Comparison of ENCODE assay signal across 26 cellular contexts in the genomic region with DNA sequence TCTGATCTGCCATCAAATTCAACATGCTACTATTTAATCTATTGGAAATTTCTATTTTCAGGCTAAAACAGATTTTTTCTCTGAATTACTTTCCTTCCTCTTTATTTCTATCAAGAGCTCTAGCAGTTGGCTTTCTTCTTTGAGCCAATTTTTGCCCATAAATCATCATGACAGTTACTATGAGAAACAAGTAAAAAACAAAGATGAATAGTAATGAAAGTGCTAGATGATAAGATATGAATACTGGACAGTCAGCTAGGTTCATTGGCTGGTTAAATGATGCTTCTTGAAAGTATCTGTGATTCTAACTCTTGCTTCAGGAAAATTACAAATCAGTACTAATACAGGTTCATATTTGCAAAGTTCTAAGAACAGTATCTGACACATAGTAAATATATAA. TPM values are rescaled to one million over a fixed set of nuclear protein-coding genes. Genes with fewer than 3 reads are reported as not detected.
"Had no signal": no experiment of that assay in that cellular context is flagged by ENCODE, and none has a peak within 500 bp of the region (broad histone marks: within the 10 kb centered on the region; RNA-seq: fewer than 3 reads in every experiment).

No MANE protein-coding gene starts in this region.

- H3K9me3 ChIP-seq: body of pancreas, uterus had no signal

- H3K9ac ChIP-seq: neural progenitor cell had no signal

- H3K4me3 ChIP-seq: body of pancreas, cardiac muscle cell, neural progenitor cell, uterus had no signal

- H3K27ac ChIP-seq: body of pancreas, cardiac muscle cell, neural progenitor cell, uterus had no signal

- DNase-seq: activated B cell treated with CpG ODN at 0.5 μM for 24 hours; activated CD4-positive, alpha-beta T cell treated with anti-CD3 and anti-CD28 coated beads for 36 hours; activated CD4-positive, alpha-beta T cell treated with anti-CD3 and anti-CD28 coated beads, Interleukin-2, amount 50 U/mL, for 48 hours; activated effector memory CD4-positive, alpha-beta T cell treated with anti-CD3 and anti-CD28 coated beads, Interleukin-2, amount 50 U/mL, for 16 hours; activated naive CD4-positive, alpha-beta T cell treated with anti-CD3 and anti-CD28 coated beads, Interleukin-2, amount 10 ng/mL, durations not matched to agents 7 days and 5 days; activated T-cell treated with anti-CD3 and anti-CD28 coated beads, Interleukin-2, amount 50 U/mL, for 72 hours; body of pancreas; effector CD4-positive, alpha-beta T cell; glutamatergic neuron; hippocampal formation; posterior cingulate gyrus; stimulated activated CD4-positive, alpha-beta T cell treated with anti-CD3 and anti-CD28 coated beads, Interleukin-2, amount 100 ng/mL, for 48 hours; stimulated activated CD8-positive, alpha-beta memory T cell treated with anti-CD3 and anti-CD28 coated beads, Interleukin-4, amount 100 ng/mL, for 48 hours; stimulated activated naive B cell treated with anti-CD40 and anti-IgM and Interleukin-4, amounts not matched to agents 10 μg/mL and 1 μg/mL and 100 μg/mL, for 72 hours; T1000; trophoblast cell; uterus had no signal

- H3K4me1 Mint-ChIP-seq: activated B cell treated with CpG ODN at 0.5 μM for 24 hours; activated CD4-positive, alpha-beta T cell treated with anti-CD3 and anti-CD28 coated beads for 36 hours; activated naive CD4-positive, alpha-beta T cell treated with anti-CD3 and anti-CD28 coated beads, Interleukin-2, amount 10 ng/mL, durations not matched to agents 7 days and 5 days; neural progenitor cell; stimulated activated naive B cell treated with anti-CD40 and anti-IgM and Interleukin-4, amounts not matched to agents 10 μg/mL and 1 μg/mL and 100 μg/mL, for 72 hours had no signal

- H3K4me2 ChIP-seq: neural progenitor cell had no signal

- H3K9me3 Mint-ChIP-seq: activated B cell treated with CpG ODN at 0.5 μM for 24 hours; activated naive CD4-positive, alpha-beta T cell treated with anti-CD3 and anti-CD28 coated beads, Interleukin-2, amount 10 ng/mL, durations not matched to agents 7 days and 5 days; activated T-cell treated with anti-CD3 and anti-CD28 coated beads, Interleukin-2, amount 50 U/mL, for 72 hours; neural progenitor cell; T-helper 1 cell treated with Interleukin-12 subunit alpha and Interleukin-12 subunit beta and Interleukin-4 antibody, amounts not matched to agents 30 μg/mL and 1 μg/mL, for 36 hours had no signal

- H3K4me1 ChIP-seq: neural progenitor cell had no signal

- H3K27ac Mint-ChIP-seq: activated B cell treated with CpG ODN at 0.5 μM for 24 hours; activated CD4-positive, alpha-beta T cell treated with anti-CD3 and anti-CD28 coated beads for 36 hours; activated naive CD4-positive, alpha-beta T cell treated with anti-CD3 and anti-CD28 coated beads, Interleukin-2, amount 10 ng/mL, durations not matched to agents 7 days and 5 days; activated T-cell treated with anti-CD3 and anti-CD28 coated beads, Interleukin-2, amount 50 U/mL, for 72 hours; dendritic cell treated with granulocyte-macrophage colony-stimulating factor and Interleukin-4, amounts not matched to agents 40 ng/mL and 50 ng/mL, for 4 days; neural progenitor cell; stimulated activated naive B cell treated with anti-CD40 and anti-IgM and Interleukin-4, amounts not matched to agents 10 μg/mL and 1 μg/mL and 100 μg/mL, for 72 hours; T-helper 1 cell treated with Interleukin-12 subunit alpha and Interleukin-12 subunit beta and Interleukin-4 antibody, amounts not matched to agents 30 μg/mL and 1 μg/mL, for 36 hours had no signal

- H2AFZ ChIP-seq: neural progenitor cell had no signal

- H3K27me3 ChIP-seq: body of pancreas, cardiac muscle cell, neural progenitor cell, uterus had no signal

- H3K4me3 Mint-ChIP-seq: activated B cell treated with CpG ODN at 0.5 μM for 24 hours; activated CD4-positive, alpha-beta T cell treated with anti-CD3 and anti-CD28 coated beads for 36 hours; activated naive CD4-positive, alpha-beta T cell treated with anti-CD3 and anti-CD28 coated beads, Interleukin-2, amount 10 ng/mL, durations not matched to agents 7 days and 5 days; activated T-cell treated with anti-CD3 and anti-CD28 coated beads, Interleukin-2, amount 50 U/mL, for 72 hours; dendritic cell treated with granulocyte-macrophage colony-stimulating factor and Interleukin-4, amounts not matched to agents 40 ng/mL and 50 ng/mL, for 4 days; neural progenitor cell; stimulated activated naive B cell treated with anti-CD40 and anti-IgM and Interleukin-4, amounts not matched to agents 10 μg/mL and 1 μg/mL and 100 μg/mL, for 72 hours; T-helper 1 cell treated with Interleukin-12 subunit alpha and Interleukin-12 subunit beta and Interleukin-4 antibody, amounts not matched to agents 30 μg/mL and 1 μg/mL, for 36 hours had no signal

- ATAC-seq: activated CD4-positive, alpha-beta T cell treated with anti-CD3 and anti-CD28 coated beads for 36 hours; activated T-cell treated with anti-CD3 and anti-CD28 coated beads, Interleukin-2, amount 50 U/mL, for 72 hours; body of pancreas; stimulated activated naive B cell treated with anti-CD40 and anti-IgM and Interleukin-4, amounts not matched to agents 10 μg/mL and 1 μg/mL and 100 μg/mL, for 72 hours had no signal

- H3K27me3 Mint-ChIP-seq: dendritic cell treated with granulocyte-macrophage colony-stimulating factor and Interleukin-4, amounts not matched to agents 40 ng/mL and 50 ng/mL, for 4 days had no signal

- H3K36me3 Mint-ChIP-seq: activated naive CD4-positive, alpha-beta T cell treated with anti-CD3 and anti-CD28 coated beads, Interleukin-2, amount 10 ng/mL, durations not matched to agents 7 days and 5 days had no signal

- H3K36me3 ChIP-seq: cardiac muscle cell, neural progenitor cell, uterus had no signal

RNA-seq across cellular contexts. Expression of gene NANOGP8, which starts 38.6 kb away (rescaled TPM):
- total RNA-seq: activated CD4-positive, alpha-beta T cell treated with anti-CD3 and anti-CD28 coated beads for 36 hours; activated T-cell treated with anti-CD3 and anti-CD28 coated beads, Interleukin-2, amount 50 U/mL, for 72 hours; cardiac muscle cell; chondrocyte; epithelial cell of proximal tubule; frontal cortex; renal cortical epithelial cell had no signal
- polyA plus RNA-seq: cardiac muscle cell, liver had no signal
